Comparison of ENCODE assay signal across 22 cellular contexts in the genomic region with DNA sequence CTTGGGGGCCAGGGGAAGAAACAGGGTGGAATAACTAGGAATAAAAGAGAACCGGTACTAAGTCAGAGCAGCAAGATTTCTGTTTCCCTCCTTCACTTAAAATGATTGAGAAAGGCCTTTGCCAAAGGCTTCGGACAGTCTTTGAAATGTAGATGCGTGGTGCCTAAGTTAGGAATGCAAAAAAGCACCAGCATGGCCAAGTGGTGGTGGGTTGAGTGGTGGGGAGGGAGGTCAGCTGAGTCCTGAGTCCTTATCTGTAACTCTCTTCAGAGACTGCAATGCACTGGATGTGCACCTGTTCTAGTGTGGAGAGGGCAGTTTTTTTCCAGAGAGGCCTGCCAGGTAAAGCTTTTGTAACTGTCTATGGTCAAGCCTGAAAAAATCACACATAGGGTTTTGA.
"Had no signal": no experiment of that assay in that cellular context is flagged by ENCODE, and none has a peak within 500 bp of the region (broad histone marks: within the 10 kb centered on the region; RNA-seq: fewer than 3 reads in every experiment).

No MANE protein-coding gene starts in this region.

- H3K4me1 Mint-ChIP-seq: T-cell had no signal

- H3K4me3 Mint-ChIP-seq: T-cell had no signal

- H3K36me3 ChIP-seq: MG63, SJSA1 had no signal

- H3K27ac Mint-ChIP-seq: T-cell had no signal

- H3K36me3 Mint-ChIP-seq: T-cell had no signal

- H3K9me3 ChIP-seq: MG63, SJSA1 had no signal

- H3K27ac ChIP-seq: SJSA1, SK-N-MC had no signal

- H3K27me3 ChIP-seq: MG63, SJSA1 had no signal

- DNase-seq: KBM-7, MG63, NCI-H1092, NCI-H1105 treated with DMSO at 0.1 percent for 48 hours, NCI-H1436, NCI-H187, NCI-H2029, NCI-H2081 treated with DMSO at 0.1 percent for 48 hours, NCI-H2171, NCI-H226, NCI-H446, NCI-H510A, NCI-H524 treated with DMSO at 0.1 percent for 48 hours, NCI-H69, NCI-H774, Right ventricle myocardium superior, RPMI8226, SIG-M5, SW 1271, T-cell had no signal

- H3K4me1 ChIP-seq: SJSA1 had no signal

- ATAC-seq: T-cell had no signal

- H3K4me3 ChIP-seq: MG63, SJSA1, SK-N-MC had no signal
